8 cellular contexts compared by ENCODE assay signal in the genomic region with DNA sequence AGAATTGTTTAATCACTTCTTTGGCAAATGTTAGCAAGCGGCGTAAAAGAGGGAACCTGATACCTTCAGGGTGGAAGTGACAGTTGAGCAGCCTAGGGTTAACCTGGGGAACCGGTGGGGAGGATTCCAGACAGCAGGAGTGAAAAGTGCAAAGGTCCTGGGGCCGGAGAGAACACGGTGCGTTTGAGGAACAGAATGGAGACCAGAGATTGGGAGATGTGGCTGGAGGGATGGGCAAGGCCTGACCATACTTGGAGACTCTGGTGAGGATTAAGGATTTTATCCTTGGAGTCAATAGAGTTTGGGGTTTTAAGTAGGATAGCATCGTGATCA. TPM values are rescaled to one million over a fixed set of nuclear protein-coding genes. Genes with fewer than 3 reads are reported as not detected.
DNase-seq lines count a peak whose midpoint lies in the region; ATAC-seq and TF ChIP-seq lines count a peak whose summit lies in the region.

No MANE protein-coding gene starts in this region.

- in situ Hi-C loops in Panc1 (cut with HindIII; ENCODE audit: low pct_unique_long_range_greater_than_20kb, low sequenced_read_pairs) = no loop called here

- no peak overlapping the region for H3K4me2 ChIP-seq in parathyroid adenoma (ENCODE audit: low read length)

- H3K27ac ChIP-seq in Panc1 (ENCODE audit: low read length) (peak overlapping the region; percentile 87), parathyroid adenoma (peak overlapping the region; percentile 58)

- peak overlapping the region; percentile 70 to 94 for H3K4me3 ChIP-seq in Panc1 (ENCODE audit: low read depth in 2 of 2, low read length in 2 of 2)
- H3K4me3 ChIP-seq in fibroblast of mammary gland (ENCODE audit: control insufficient read depth, low read depth, low read length) = peak overlapping the region; percentile 53
- peak overlapping the region; percentile 57 for H3K4me3 ChIP-seq in parathyroid adenoma (ENCODE audit: low read depth, low read length)

- CTCF ChIA-PET in Panc1 (lab: Charles Lee) = no interaction called here

- no TSS peak for BruUV-seq in Panc1 (replicated peaks; lab: Mats Ljungman, UMichigan)

- peak overlapping the region; percentile 90 for H2AFZ ChIP-seq in parathyroid adenoma

- H3K27me3 ChIP-seq in Panc1 (ENCODE audit: control insufficient read depth, insufficient read depth, low read length) (no peaks in the 10 kb centered on the region), parathyroid adenoma (ENCODE audit: control insufficient read depth, insufficient read depth, low read length) (no peaks in the 10 kb centered on the region)

- DNase-seq in Panc1 (ENCODE audit: low read depth, low spot score) = no peak
- no peak for DNase-seq in fibroblast of mammary gland (ENCODE audit: low read depth)
- DNase-seq in cerebellum (ENCODE audit: low spot score) = no peak
- DNase-seq in posterior vena cava (ENCODE audit: low spot score) = no peak

- H3K9me3 ChIP-seq in ES-I3 (ENCODE audit: control insufficient read depth, insufficient read depth, low read length) = no peaks in the 10 kb centered on the region
- no peaks in the 10 kb centered on the region for H3K9me3 ChIP-seq in Panc1 (ENCODE audit: control insufficient read depth, insufficient read depth, low read depth, low read length)
- H3K9me3 ChIP-seq in parathyroid adenoma (ENCODE audit: control insufficient read depth, low read length) = no peaks in the 10 kb centered on the region

- H3K36me3 ChIP-seq in ES-I3 (ENCODE audit: insufficient read depth, low read length) (no peaks in the 10 kb centered on the region), Panc1 (ENCODE audit: control insufficient read depth, insufficient read depth, low read length) (no peaks in the 10 kb centered on the region), parathyroid adenoma (ENCODE audit: control insufficient read depth, insufficient read depth, low read length) (no peaks in the 10 kb centered on the region)

- H3K9ac ChIP-seq in ES-I3 (ENCODE audit: low read depth, low read length) (peak overlapping the region; percentile 88; the same call in 1 of the 2 replicates), parathyroid adenoma (no peak overlapping the region)

- H3K4me1 ChIP-seq in ES-I3 (ENCODE audit: insufficient read depth, low read length) (no peaks in the 10 kb centered on the region), Panc1 (ENCODE audit: control insufficient read depth, insufficient read depth, low read length) (peaks cover 18% of the 10 kb centered on the region), parathyroid adenoma (peaks cover 6% of the 10 kb centered on the region)

- intact Hi-C loops in Panc1 (cut with micrococcal nuclease; ENCODE audit: unreplicated experiment) = no loop called here
- intact Hi-C loops in posterior vena cava (cut with DNase I) = loop anchor here in 1 of 2 donors (10.0 kb wide), 1 partner anchor 176 kb away; no protein-coding TSS in a partner anchor

- TF ChIP-seq CTCF in Panc1 (IDR thresholded peaks at IDR 0.05) (no peak), fibroblast of mammary gland (conservative IDR thresholded peaks at IDR 0.05; ENCODE audit: control insufficient read depth, insufficient read depth, low read depth, low read length) (no peak), parathyroid adenoma (IDR thresholded peaks at IDR 0.05) (no peak)

- POLR2A ChIA-PET in Panc1 (lab: Charles Lee) = interaction anchor here (1.0 kb wide), 1 partner anchor 89 kb away, joined by 4 read pairs; no protein-coding TSS in a partner anchor

- ATAC-seq in Panc1 = no peak
- ATAC-seq in HG03442 (IDR thresholded peaks at IDR 0.05; ENCODE audit: unreplicated experiment) = no peak
- no peak for ATAC-seq in GM21528 (IDR thresholded peaks at IDR 0.05; ENCODE audit: low FRiP score, unreplicated experiment)

- H3K79me2 ChIP-seq in parathyroid adenoma = peaks cover 4% of the 10 kb centered on the region

RNA-seq across cellular contexts. Expression of gene ZNF500, which starts 2.3 kb away (rescaled TPM):
- total RNA-seq in Panc1 (2021; ENCODE audit: unreplicated experiment) (25.8 TPM), cerebellum (11.1 TPM), posterior vena cava (1 to 10 TPM; 7.9 TPM)
- polyA plus RNA-seq in Panc1 (2012; ENCODE audit: insufficient read length) = 17.4 TPM

RNA-seq across cellular contexts. Expression of gene SEPTIN12, which starts 18.9 kb away (rescaled TPM):
- total RNA-seq in Panc1 (2021; ENCODE audit: unreplicated experiment) (not detected), cerebellum (not detected), posterior vena cava (not detected)
- not detected for polyA plus RNA-seq in Panc1 (2012; ENCODE audit: insufficient read length)

RNA-seq across cellular contexts. Expression of gene SMIM22, which starts 25.9 kb away (rescaled TPM):
- total RNA-seq in Panc1 (2021; ENCODE audit: unreplicated experiment) (not detected), cerebellum (not detected), posterior vena cava (not detected)
- polyA plus RNA-seq in Panc1 (2012; ENCODE audit: insufficient read length) = not detected

RNA-seq across cellular contexts. Expression of gene ROGDI, which starts 33.2 kb away (rescaled TPM):
- total RNA-seq in Panc1 (2021; ENCODE audit: unreplicated experiment) (31.9 TPM), cerebellum (37.2 TPM), posterior vena cava (10 to 100 TPM; 12.9 to 23.5 TPM)
- polyA plus RNA-seq in Panc1 (2012; ENCODE audit: insufficient read length) = 68.5 TPM

RNA-seq across cellular contexts. Expression of gene DNAAF8, which starts 34.9 kb away (rescaled TPM):
- total RNA-seq in Panc1 (2021; ENCODE audit: unreplicated experiment) (2.3 TPM), cerebellum (1.5 TPM), posterior vena cava (under 1 TPM; 0.32 to 0.43 TPM)
- polyA plus RNA-seq in Panc1 (2012; ENCODE audit: insufficient read length) = 2.5 TPM
